Comparison of ENCODE assay signal across 8 cellular contexts in genomic region chr6:98845201-98846020, GRCh38. TPM values are rescaled to one million over a fixed set of nuclear protein-coding genes. Genes with fewer than 3 reads are reported as not detected.
DNase-seq lines count a peak whose midpoint lies in the region; ATAC-seq and TF ChIP-seq lines count a peak whose summit lies in the region.

No MANE protein-coding gene starts in this region.

- peak overlapping the region; percentile 63 to 92 (median 76) for H3K4me2 ChIP-seq in BLaER1 treated with 17β-estradiol and CSF1 and Interleukin-3, amounts not matched to agents 10 nM and 100 nM

- H3K27me3 Mint-ChIP-seq in dendritic cell treated with granulocyte-macrophage colony-stimulating factor and Interleukin-4, amounts not matched to agents 40 ng/mL and 50 ng/mL, for 4 days: peaks cover 95% of the 10 kb centered on the region

- H3K4me3 Mint-ChIP-seq in dendritic cell treated with granulocyte-macrophage colony-stimulating factor and Interleukin-4, amounts not matched to agents 40 ng/mL and 50 ng/mL, for 4 days: peak overlapping the region; percentile 35

- ATAC-seq in GM19035 (IDR thresholded peaks at IDR 0.05; ENCODE audit: unreplicated experiment) (peak; percentile 68), HG03354 (IDR thresholded peaks at IDR 0.05; ENCODE audit: poor library complexity, severe bottlenecking, unreplicated experiment) (peak; percentile 59), left lung (peak; percentile 93)

- peak overlapping the region in 1 of 11 experiments; percentile 7; a peak in 1 of 22 replicates for H3K9ac ChIP-seq in BLaER1 treated with 17β-estradiol and CSF1 and Interleukin-3, amounts not matched to agents 10 nM and 100 nM

- peaks cover 29% of the 10 kb centered on the region for H3K4me1 Mint-ChIP-seq in dendritic cell treated with granulocyte-macrophage colony-stimulating factor and Interleukin-4, amounts not matched to agents 40 ng/mL and 50 ng/mL, for 4 days (ENCODE audit: low read depth)

- peaks cover 98 to 100% (median 99%) of the 10 kb centered on the region in 11 experiments for H3K27me3 ChIP-seq in BLaER1 treated with 17β-estradiol and CSF1 and Interleukin-3, amounts not matched to agents 10 nM and 100 nM
- peaks cover 87 to 100% of the 10 kb centered on the region in 2 donors for H3K27me3 ChIP-seq in left lung

- H3K27ac Mint-ChIP-seq in dendritic cell treated with granulocyte-macrophage colony-stimulating factor and Interleukin-4, amounts not matched to agents 40 ng/mL and 50 ng/mL, for 4 days: no peak overlapping the region

- DNase-seq in NCI-H446 (lab: John Stamatoyannopoulos, UW): peak; percentile 80 to 88
- DNase-seq in activated CD4-positive, alpha-beta T cell treated with anti-CD3 and anti-CD28 coated beads for 4 hours: peak; percentile 46 to 60
- DNase-seq in left lung: peak; percentile 70 to 87
- peak; percentile 47 to 68 for DNase-seq in stimulated activated CD4-positive, alpha-beta T cell treated with anti-CD3 and anti-CD28 coated beads, Interleukin-4, amount 100 ng/mL, for 4 hours

- no peaks in the 10 kb centered on the region for H3K9me3 Mint-ChIP-seq in dendritic cell treated with granulocyte-macrophage colony-stimulating factor and Interleukin-4, amounts not matched to agents 40 ng/mL and 50 ng/mL, for 4 days

- intact Hi-C loops in dendritic cell treated with granulocyte-macrophage colony-stimulating factor and Interleukin-4, amounts not matched to agents 40 ng/mL and 50 ng/mL, for 4 days (cut with micrococcal nuclease): loop anchor here (1.0 to 5.0 kb wide), 4 partner anchors 274 to 1778 kb away; no protein-coding TSS in a partner anchor
- intact Hi-C loops in left lung (cut with DNase I): no loop called here

- no peaks in the 10 kb centered on the region for H3K36me3 ChIP-seq in BLaER1 treated with 17β-estradiol and CSF1 and Interleukin-3, amounts not matched to agents 10 nM and 100 nM
- no peaks in the 10 kb centered on the region for H3K36me3 ChIP-seq in left lung

- H3K4me3 ChIP-seq in BLaER1 treated with 17β-estradiol and CSF1 and Interleukin-3, amounts not matched to agents 10 nM and 100 nM: peak overlapping the region; percentile 39 to 61 (median 47); a peak in 19 of 20 replicates
- no peak overlapping the region for H3K4me3 ChIP-seq in left lung

- H3K36me3 Mint-ChIP-seq in dendritic cell treated with granulocyte-macrophage colony-stimulating factor and Interleukin-4, amounts not matched to agents 40 ng/mL and 50 ng/mL, for 4 days (ENCODE audit: low read depth): no peaks in the 10 kb centered on the region

- H3K9me3 ChIP-seq in BLaER1 treated with 17β-estradiol and CSF1 and Interleukin-3, amounts not matched to agents 10 nM and 100 nM (replicated peaks in 1 of 11): peaks cover 0 to 10% (median 0%) of the 10 kb centered on the region in 11 experiments; a peak in 4 of 22 replicates
- no peaks in the 10 kb centered on the region for H3K9me3 ChIP-seq in left lung

- peaks cover 0 to 95% (median 79%) of the 10 kb centered on the region in 11 experiments; a peak in 19 of 22 replicates for H4K20me1 ChIP-seq in BLaER1 treated with 17β-estradiol and CSF1 and Interleukin-3, amounts not matched to agents 10 nM and 100 nM

- no peak overlapping the region for H3K27ac ChIP-seq in BLaER1 treated with 17β-estradiol and CSF1 and Interleukin-3, amounts not matched to agents 10 nM and 100 nM
- no peak overlapping the region for H3K27ac ChIP-seq in left lung

- TF ChIP-seq CTCF in left lung (IDR thresholded peaks at IDR 0.05): peak; percentile 61 to 86

- peaks cover 0 to 24% (median 13%) of the 10 kb centered on the region in 10 experiments; a peak in 15 of 20 replicates for H3K4me1 ChIP-seq in BLaER1 treated with 17β-estradiol and CSF1 and Interleukin-3, amounts not matched to agents 10 nM and 100 nM
- H3K4me1 ChIP-seq in left lung: peaks cover 14 to 36% of the 10 kb centered on the region in 2 donors

RNA-seq across cellular contexts. Expression of gene POU3F2, which starts 11.0 kb away (rescaled TPM):
- total RNA-seq in left lung: not detected

Comparison
In these comparisons a context has a peak if more than half of its experiments do, and no peak if none do; other contexts are left out.
1. H3K4me3 ChIP-seq: peak in BLaER1 treated with 17β-estradiol and CSF1 and Interleukin-3, amounts not matched to agents 10 nM and 100 nM (10 of 10); none in left lung (0 of 2).
2. Peak in every context shown above with its lines, with median percentiles within 50 percentile points of each other: ATAC-seq and DNase-seq.